Comparison of ENCODE assay signal across 19 cellular contexts in genomic region chr5:139847091-139847490, GRCh38. TPM values are rescaled to one million over a fixed set of nuclear protein-coding genes. Genes with fewer than 3 reads are reported as not detected.
DNase-seq lines count a peak whose midpoint lies in the region; ATAC-seq, FAIRE-seq and TF ChIP-seq lines count a peak whose summit lies in the region.
"Had no signal": no experiment of that assay in that cellular context is flagged by ENCODE, and none has a peak within 500 bp of the region (broad histone marks: within the 10 kb centered on the region; RNA-seq: fewer than 3 reads in every experiment).

No MANE protein-coding gene starts in this region.

- H3K4me1 Mint-ChIP-seq in activated CD8-positive, alpha-beta memory T cell treated with anti-CD3 and anti-CD28 coated beads, Interleukin-2, amount 10 ng/mL, durations not matched to agents 7 days and 5 days = peaks cover 4% of the 10 kb centered on the region
- H3K4me1 Mint-ChIP-seq in GM23338 = peaks cover 10% of the 10 kb centered on the region
- H3K4me1 Mint-ChIP-seq in stimulated activated effector memory CD8-positive, alpha-beta T cell treated with anti-CD3 and anti-CD28 coated beads, Interleukin-12 subunit alpha, Interleukin-12 subunit beta, amount 100 ng/mL, for 72 hours = peaks cover 28% of the 10 kb centered on the region

- H3K79me1 ChIP-seq in H1 (ENCODE audit: low read depth, low read length) = no peaks in the 10 kb centered on the region

- H3K18ac ChIP-seq in H1 (ENCODE audit: extremely low read depth, low read length) = no peak overlapping the region

- no peak overlapping the region for H3K23ac ChIP-seq in H1 (ENCODE audit: insufficient read length)

- CTCF ChIA-PET in activated CD8-positive, alpha-beta memory T cell treated with anti-CD3 and anti-CD28 coated beads, Interleukin-2, amount 10 ng/mL, durations not matched to agents 7 days and 5 days (lab: Charles Lee) = interaction anchor here (1.0 to 6.1 kb wide), 5 partner anchors 17 to 122 kb away, joined by 3 to 58 read pairs (median 8); no protein-coding TSS in a partner anchor
- CTCF ChIA-PET in H1 (lab: Charles Lee; ENCODE audit: partially characterized antibody) (interaction anchor here (0.8 to 7.1 kb wide), 14 partner anchors 9 to 213 kb away, joined by 3 to 113 read pairs (median 4); no protein-coding TSS in a partner anchor), GM10248 (lab: Yijun Ruan, JAX) (interaction anchor here (0.7 to 9.0 kb wide), 7 partner anchors 10 to 121 kb away, joined by 3 to 108 read pairs (median 3); no protein-coding TSS in a partner anchor)

- no peak for ATAC-seq in activated CD8-positive, alpha-beta memory T cell treated with anti-CD3 and anti-CD28 coated beads, Interleukin-2, amount 10 ng/mL, durations not matched to agents 7 days and 5 days
- ATAC-seq in GM23338 (no peak), HG03354 (IDR thresholded peaks at IDR 0.05; ENCODE audit: poor library complexity, severe bottlenecking, unreplicated experiment) (no peak)
- ATAC-seq in stimulated activated effector memory CD8-positive, alpha-beta T cell treated with anti-CD3 and anti-CD28 coated beads, Interleukin-12 subunit alpha, Interleukin-12 subunit beta, amount 100 ng/mL, for 72 hours = no peak

- H2BK12ac ChIP-seq in H1 (ENCODE audit: low read depth, low read length) = no peak overlapping the region

- H3K4me2 ChIP-seq in GM23338 (no peak overlapping the region), H1 (ENCODE audit: insufficient read depth in 1 of 2, low read depth in 2 of 2, low read length in 2 of 2) (no peak overlapping the region)

- H3K36me3 ChIP-seq in GM23338 (ENCODE audit: insufficient read depth) (no peaks in the 10 kb centered on the region), H1 (ENCODE audit: control insufficient read depth in 2 of 4, insufficient read depth in 4 of 4, low read length in 3 of 4) (no peaks in the 10 kb centered on the region)
- H3K36me3 ChIP-seq: Peyer's patch, upper lobe of left lung had no signal

- no peak overlapping the region for H3K4ac ChIP-seq in H1 (replicated peaks; ENCODE audit: insufficient read length, low read depth, low read length)

- H3K4me3 Mint-ChIP-seq in activated CD8-positive, alpha-beta memory T cell treated with anti-CD3 and anti-CD28 coated beads, Interleukin-2, amount 10 ng/mL, durations not matched to agents 7 days and 5 days = peak overlapping the region; percentile 34
- H3K4me3 Mint-ChIP-seq in GM23338 = peak overlapping the region; percentile 31; the same call in 2 of the 3 replicates
- H3K4me3 Mint-ChIP-seq in stimulated activated effector memory CD8-positive, alpha-beta T cell treated with anti-CD3 and anti-CD28 coated beads, Interleukin-12 subunit alpha, Interleukin-12 subunit beta, amount 100 ng/mL, for 72 hours = peak overlapping the region; percentile 48

- no peak for DNase-seq in activated CD8-positive, alpha-beta memory T cell treated with anti-CD3 and anti-CD28 coated beads, Interleukin-2, amount 10 ng/mL, durations not matched to agents 7 days and 5 days
- DNase-seq in activated CD8-positive, alpha-beta memory T cell treated with anti-CD3 and anti-CD28 coated beads for 24 hours = no peak
- DNase-seq in GM23338 (ENCODE audit: low spot score) (no peak), H1 (ENCODE audit: low read depth in 1 of 2, low spot score in 2 of 2) (no peak), RPMI8226 (no peak), GM10248 (ENCODE audit: extremely low spot score) (no peak)
- no peak for DNase-seq in stimulated activated effector memory CD8-positive, alpha-beta T cell treated with anti-CD3 and anti-CD28 coated beads, Interleukin-12 subunit alpha, Interleukin-12 subunit beta, amount 100 ng/mL, for 72 hours (ENCODE audit: low spot score in 2 of 2)
- DNase-seq: activated T-cell treated with anti-CD3 and anti-CD28 coated beads, Interleukin-2, amount 50 U/mL, for 1 hour; Calu3; NCI-H1092 treated with DMSO at 0.1 percent for 48 hours; NCI-H82; stimulated activated CD4-positive, alpha-beta T cell treated with anti-CD3 and anti-CD28 coated beads, Interleukin-2, amount 100 ng/mL, for 48 hours; upper lobe of left lung had no signal

- H2BK15ac ChIP-seq in H1 (ENCODE audit: low read length) = no peak overlapping the region

- no peak overlapping the region for H3K9ac ChIP-seq in H1 (replicated peaks in 1 of 4; ENCODE audit: extremely low read depth in 1 of 4, low read depth in 3 of 4, low read length in 3 of 4)

- H3K9me2 ChIP-seq in GM23338 (ENCODE audit: insufficient read depth) = no peaks in the 10 kb centered on the region

- H3K14ac ChIP-seq in H1 (ENCODE audit: insufficient read length) = no peak overlapping the region

- peaks cover 53% of the 10 kb centered on the region for H3K27me3 ChIP-seq in GM23338 (ENCODE audit: insufficient read depth)
- H3K27me3 ChIP-seq in H1 (replicated peaks in 1 of 4; ENCODE audit: control insufficient read depth in 3 of 4, extremely low read depth in 1 of 4, insufficient read depth in 3 of 4, low read length in 3 of 4) = peaks cover 16 to 55% (median 49%) of the 10 kb centered on the region in 4 experiments

- H3F3A ChIP-seq in GM23338 (replicated peaks; ENCODE audit: low read depth) = no peaks in the 10 kb centered on the region

- H3K79me2 ChIP-seq in GM23338 (replicated peaks; ENCODE audit: insufficient read depth) (no peaks in the 10 kb centered on the region), H1 (ENCODE audit: control insufficient read depth in 1 of 2, insufficient read depth in 2 of 2, low read length in 2 of 2) (no peaks in the 10 kb centered on the region)

- no peak overlapping the region for H3K27ac ChIP-seq in GM23338 (ENCODE audit: low read depth)
- no peak overlapping the region for H3K27ac ChIP-seq in H1 (ENCODE audit: low read depth, low read length)

- no peak overlapping the region for H4K5ac ChIP-seq in H1 (ENCODE audit: insufficient read length, low read depth, low read length)

- TF ChIP-seq CTCF in GM23338 (conservative IDR thresholded peaks at IDR 0.05; ENCODE audit: low read depth in 2 of 2) (no peak), H1 (IDR thresholded peaks at IDR 0.05; ENCODE audit: control extremely low read depth in 1 of 3, insufficient read depth in 1 of 3, low read depth in 1 of 3, low read length in 3 of 3) (no peak), GM10248 (IDR thresholded peaks at IDR 0.05; ENCODE audit: control extremely low read depth, extremely low read depth, low read depth, missing control alignments) (no peak)

- H3K56ac ChIP-seq in H1 (replicated peaks; ENCODE audit: insufficient read length, low read depth, low read length) = no peak overlapping the region

- no peak overlapping the region for H2AK5ac ChIP-seq in H1 (ENCODE audit: low read depth, low read length)

- no peak overlapping the region for H3K4me3 ChIP-seq in GM23338
- H3K4me3 ChIP-seq in H1 (ENCODE audit: extremely low read depth in 1 of 4, insufficient read depth in 2 of 4, low read depth in 3 of 4, low read length in 4 of 4) = no peak overlapping the region

- peaks cover 5% of the 10 kb centered on the region; the same call in 1 of the 2 replicates for H3K23me2 ChIP-seq in H1 (ENCODE audit: low read depth, low read length)

- no peak overlapping the region for H2BK20ac ChIP-seq in H1 (ENCODE audit: low read length)

- no peak for TF ChIP-seq EP300 in H1 (IDR thresholded peaks at IDR 0.05; ENCODE audit: borderline replicate concordance in 1 of 2, low read depth in 2 of 2, low read length in 2 of 2)

- H3K4me1 ChIP-seq in GM23338 (ENCODE audit: insufficient read depth) (no peaks in the 10 kb centered on the region), H1 (replicated peaks in 1 of 4; ENCODE audit: control insufficient read depth in 3 of 4, insufficient read depth in 4 of 4, low read length in 3 of 4) (peaks cover 0 to 2% (median 1%) of the 10 kb centered on the region in 4 experiments; a peak in 5 of 7 replicates)

- no peaks in the 10 kb centered on the region for H3K36me3 Mint-ChIP-seq in activated CD8-positive, alpha-beta memory T cell treated with anti-CD3 and anti-CD28 coated beads, Interleukin-2, amount 10 ng/mL, durations not matched to agents 7 days and 5 days
- H3K36me3 Mint-ChIP-seq in GM23338 (ENCODE audit: low read depth) = no peaks in the 10 kb centered on the region
- H3K36me3 Mint-ChIP-seq in stimulated activated effector memory CD8-positive, alpha-beta T cell treated with anti-CD3 and anti-CD28 coated beads, Interleukin-12 subunit alpha, Interleukin-12 subunit beta, amount 100 ng/mL, for 72 hours = peaks cover 4% of the 10 kb centered on the region
- H3K36me3 Mint-ChIP-seq: WTC11 had no signal

- no peak overlapping the region for H3K27ac Mint-ChIP-seq in activated CD8-positive, alpha-beta memory T cell treated with anti-CD3 and anti-CD28 coated beads, Interleukin-2, amount 10 ng/mL, durations not matched to agents 7 days and 5 days
- H3K27ac Mint-ChIP-seq in GM23338 = no peak overlapping the region
- H3K27ac Mint-ChIP-seq in stimulated activated effector memory CD8-positive, alpha-beta T cell treated with anti-CD3 and anti-CD28 coated beads, Interleukin-12 subunit alpha, Interleukin-12 subunit beta, amount 100 ng/mL, for 72 hours = no peak overlapping the region
- H3K27ac Mint-ChIP-seq: WTC11 had no signal

- no peak overlapping the region for H4K91ac ChIP-seq in H1 (replicated peaks; ENCODE audit: insufficient read length, low read length)

- FAIRE-seq in H1 (lab: Jason Lieb, UNC) = no peak

- H3K9me3 Mint-ChIP-seq in activated CD8-positive, alpha-beta memory T cell treated with anti-CD3 and anti-CD28 coated beads, Interleukin-2, amount 10 ng/mL, durations not matched to agents 7 days and 5 days (ENCODE audit: low read depth) = no peaks in the 10 kb centered on the region
- H3K9me3 Mint-ChIP-seq in GM23338 = no peaks in the 10 kb centered on the region
- H3K9me3 Mint-ChIP-seq in stimulated activated effector memory CD8-positive, alpha-beta T cell treated with anti-CD3 and anti-CD28 coated beads, Interleukin-12 subunit alpha, Interleukin-12 subunit beta, amount 100 ng/mL, for 72 hours = no peaks in the 10 kb centered on the region
- H3K9me3 Mint-ChIP-seq: WTC11 had no signal

- H2AFZ ChIP-seq in GM23338 = no peak overlapping the region
- H2AFZ ChIP-seq in H1 (ENCODE audit: low read length) = no peak overlapping the region

- no peak overlapping the region for H2BK120ac ChIP-seq in H1 (replicated peaks; ENCODE audit: low read depth, low read length)

- H4K8ac ChIP-seq in H1 (ENCODE audit: extremely low read depth, insufficient read depth, low read length) = no peak overlapping the region

- H2BK5ac ChIP-seq in H1 (ENCODE audit: low read depth, low read length) = no peak overlapping the region

- POLR2A ChIA-PET in H1 (lab: Charles Lee; ENCODE audit: partially characterized antibody) = interaction anchor here (1.0 kb wide), 1 partner anchor 21 kb away, joined by 3 read pairs; no protein-coding TSS in a partner anchor
- POLR2A ChIA-PET in GM10248 (lab: Yijun Ruan, JAX) = no interaction called here

- H4K20me1 ChIP-seq in GM23338 (replicated peaks; ENCODE audit: insufficient read depth) = no peaks in the 10 kb centered on the region; the same call in 1 of the 2 replicates
- peaks cover 3 to 7% of the 10 kb centered on the region in 2 experiments for H4K20me1 ChIP-seq in H1 (replicated peaks in 1 of 2; ENCODE audit: control insufficient read depth in 1 of 2, insufficient read depth in 2 of 2, low read length in 2 of 2)

- 58% methylated on average over 8 of the region's 10 CpGs; no CpG with 5 or more reads in 1 of the 2 experiments for WGBS in H1 (ENCODE audit: extremely low coverage in 1 of 2, insufficient coverage in 1 of 2, insufficient read length in 1 of 2, insufficient replicate concordance in 2 of 2, low coverage in 1 of 2, low lambda C conversion rate in 2 of 2, missing lambda C conversion rate in 1 of 2), 2 experiments

- no peak for TF ChIP-seq RAD21 in H1 (IDR thresholded peaks at IDR 0.05 in 1 of 2, conservative IDR thresholded peaks at IDR 0.05 in 1 of 2; ENCODE audit: low read depth in 2 of 2, low read length in 2 of 2)

- no peak for TF ChIP-seq POLR2A in H1 (IDR thresholded peaks at IDR 0.05; ENCODE audit: control extremely low read depth in 1 of 2, low read depth in 2 of 2, low read length in 2 of 2)

- no peaks in the 10 kb centered on the region for H3K9me3 ChIP-seq in H1 (ENCODE audit: insufficient read depth in 2 of 2, low read depth in 1 of 2, low read length in 1 of 2)
- H3K9me3 ChIP-seq: Peyer's patch, sigmoid colon, upper lobe of left lung had no signal

- peaks cover 43% of the 10 kb centered on the region for H3K27me3 Mint-ChIP-seq in activated CD8-positive, alpha-beta memory T cell treated with anti-CD3 and anti-CD28 coated beads, Interleukin-2, amount 10 ng/mL, durations not matched to agents 7 days and 5 days
- H3K27me3 Mint-ChIP-seq in GM23338 (ENCODE audit: insufficient read depth, low read depth, poor library complexity) = peaks cover 48% of the 10 kb centered on the region

RNA-seq across cellular contexts. Expression of gene PSD2, which starts 51.5 kb away (rescaled TPM):
- not detected for total RNA-seq in activated CD8-positive, alpha-beta memory T cell treated with anti-CD3 and anti-CD28 coated beads, Interleukin-2, amount 10 ng/mL, durations not matched to agents 7 days and 5 days
- 0.10 TPM in 1 of 2 replicates, not detected in the other for total RNA-seq in GM23338 (2014; rRNA removed; shearing (Covaris generic))
- polyA plus RNA-seq in GM23338 (2016; fragmentation: Nextera tagmentation; extraction: Ambion mirVana) (0.08 and 0.17 TPM in 2 replicates), H1 (2011; rRNA removed) (0.14 and 0.25 TPM in 2 replicates)
- total RNA-seq in H1 (2021; fragmentation: NEBNext Ultra II Directional; extraction: Animal tissue kit (Norgen Biotek cat#: 25700)) = 0.06 and 0.13 TPM in 2 replicates
- polyA plus RNA-seq in H1 (2011; cell fraction: cytosol; rRNA removed) = 0.23 TPM
- 0.48 TPM for polyA plus RNA-seq in H1 (2011; cell fraction: nucleus; rRNA removed)
- 0.09 to 0.24 TPM (median 0.15 TPM) in 4 replicates for polyA plus RNA-seq in H1 (2012, experiment 1 of 2)
- 0.14 TPM for polyA plus RNA-seq in H1 (2012, experiment 2 of 2)
- 0.06 TPM for polyA plus RNA-seq in H1 (2013, experiment 1 of 2)
- 0.09 TPM for polyA plus RNA-seq in H1 (2013, experiment 2 of 2)
- 0.17 TPM in 1 of 2 replicates, not detected in the other for polyA minus RNA-seq in H1 (2011; rRNA and poly(A)+ RNA removed)
- polyA minus RNA-seq in H1 (2011; cell fraction: cytosol; rRNA and poly(A)+ RNA removed) = not detected
- polyA minus RNA-seq in H1 (2011; cell fraction: nucleus; rRNA and poly(A)+ RNA removed) = 0.20 TPM
- total RNA-seq: Calu3, epithelial cell of proximal tubule, glomerular endothelial cell, Peyer's patch had no signal
